ENCODE assay signal across 14 cellular contexts in genomic region chr21:45984584-45985095, GRCh38. TPM values are rescaled to one million over a fixed set of nuclear protein-coding genes. Genes with fewer than 3 reads are reported as not detected.
DNase-seq lines count a peak whose midpoint lies in the region; ATAC-seq and TF ChIP-seq lines count a peak whose summit lies in the region.
"Had no signal": no experiment of that assay in that cellular context is flagged by ENCODE, and none has a peak within 500 bp of the region (broad histone marks: within the 10 kb centered on the region; RNA-seq: fewer than 3 reads in every experiment).

No MANE protein-coding gene starts in this region.

- H3K9me1 ChIP-seq in IMR-90 (ENCODE audit: insufficient read depth, low read length), result peaks cover 9% of the 10 kb centered on the region

- H2BK5ac ChIP-seq in IMR-90 (ENCODE audit: low read depth, low read length, poor library complexity, severe bottlenecking), result peak overlapping the region; percentile 65

- CTCF ChIA-PET in AG04450 (lab: Charles Lee), result no interaction called here
- CTCF ChIA-PET in IMR-90 (lab: Yijun Ruan, JAX), result no interaction called here
- CTCF ChIA-PET in OCI-LY7 (lab: Charles Lee; ENCODE audit: unreplicated experiment), result no interaction called here

- no peak for ATAC-seq in IMR-90 (ENCODE audit: low read depth)
- no peak for ATAC-seq in HG03196 (IDR thresholded peaks at IDR 0.05; ENCODE audit: unreplicated experiment)
- no peak for ATAC-seq in GM19023 (IDR thresholded peaks at IDR 0.05; ENCODE audit: unreplicated experiment)
- ATAC-seq in HG03521 (IDR thresholded peaks at IDR 0.05; ENCODE audit: unreplicated experiment), result no peak

- H3K36me3 ChIP-seq in IMR-90 (ENCODE audit: control insufficient read depth, insufficient read depth, low read length), result peaks cover 62% of the 10 kb centered on the region
- H3K36me3 ChIP-seq in esophagus muscularis mucosa, result peaks cover 32 to 55% (median 54%) of the 10 kb centered on the region in 4 donors
- peaks cover 4 to 6% of the 10 kb centered on the region in 2 donors for H3K36me3 ChIP-seq in prostate gland
- H3K36me3 ChIP-seq in OCI-LY7 (ENCODE audit: insufficient read depth, low read length), result no peaks in the 10 kb centered on the region
- H3K36me3 ChIP-seq: BLaER1 treated with 17β-estradiol and CSF1 and Interleukin-3, amounts not matched to agents 10 nM and 100 nM had no signal

- peak overlapping the region in 1 of 2 experiments; percentile 25; a peak in 1 of 4 replicates for H4K8ac ChIP-seq in IMR-90 (ENCODE audit: low read depth in 2 of 2, low read length in 2 of 2)

- DNase-seq in AG04450 (ENCODE audit: low read depth, low spot score) (no peak), IMR-90 (no peak), esophagus muscularis mucosa (ENCODE audit: extremely low spot score) (no peak), prostate gland (ENCODE audit: low spot score) (no peak), OCI-LY7 (ENCODE audit: low spot score) (no peak)
- DNase-seq: activated CD4-positive, alpha-beta T cell treated with anti-CD3 and anti-CD28 coated beads, Interleukin-2, amount 50 U/mL, for 4 hours; NCI-H1436; NCI-H524 treated with DMSO at 0.1 percent for 48 hours; stimulated activated CD4-positive, alpha-beta T cell treated with anti-CD3 and anti-CD28 coated beads, Interleukin-12 subunit alpha, Interleukin-12 subunit beta, amount 100 ng/mL, for 4 hours had no signal

- H3K27ac ChIP-seq in AG04450 (ENCODE audit: low read depth, low read length) (no peak overlapping the region), IMR-90 (ENCODE audit: insufficient read depth, low read length) (peak overlapping the region; percentile 30; the same call in 1 of the 2 replicates), esophagus muscularis mucosa (replicated peaks in 1 of 4) (peak overlapping the region; percentile 96 to 99 (median 97)), prostate gland (peak overlapping the region; percentile 77 to 79), OCI-LY7 (ENCODE audit: low read depth, low read length, poor library complexity, severe bottlenecking) (no peak overlapping the region)
- H3K27ac ChIP-seq: BLaER1 treated with 17β-estradiol and CSF1 and Interleukin-3, amounts not matched to agents 10 nM and 100 nM; RWPE1 had no signal

- no peak overlapping the region for H2BK15ac ChIP-seq in IMR-90 (ENCODE audit: low read depth, low read length)

- H3K4me1 ChIP-seq in IMR-90 (ENCODE audit: control insufficient read depth, insufficient read depth, low read length) (peaks cover 23% of the 10 kb centered on the region), esophagus muscularis mucosa (peaks cover 30 to 79% (median 75%) of the 10 kb centered on the region in 4 donors), prostate gland (replicated peaks) (no peaks in the 10 kb centered on the region), OCI-LY7 (ENCODE audit: insufficient read depth, low read length, poor library complexity, severe bottlenecking) (no peaks in the 10 kb centered on the region)

- H3K4ac ChIP-seq in IMR-90 (ENCODE audit: low read depth, low read length), result peak overlapping the region; percentile 72; the same call in 1 of the 2 replicates

- H3K79me2 ChIP-seq in OCI-LY7 (ENCODE audit: insufficient read depth, low read depth, low read length), result no peaks in the 10 kb centered on the region

- BruUV-seq in IMR-90 (replicated peaks; lab: Mats Ljungman, UMichigan) (TSS peak; percentile 10), OCI-LY7 (replicated peaks; lab: Mats Ljungman, UMichigan) (no TSS peak)

- no peak overlapping the region for H2AK5ac ChIP-seq in IMR-90 (ENCODE audit: low read depth, low read length)

- H3K27me3 ChIP-seq in AG04450 (ENCODE audit: control insufficient read depth, insufficient read depth, low read length) (no peaks in the 10 kb centered on the region), IMR-90 (ENCODE audit: control insufficient read depth, insufficient read depth, low read length) (no peaks in the 10 kb centered on the region), esophagus muscularis mucosa (no peaks in the 10 kb centered on the region), prostate gland (replicated peaks; ENCODE audit: insufficient read depth) (no peaks in the 10 kb centered on the region)

- no peak overlapping the region for H4K5ac ChIP-seq in IMR-90 (ENCODE audit: low read depth, low read length)

- H3K14ac ChIP-seq in IMR-90 (replicated peaks; ENCODE audit: low read depth, low read length), result peak overlapping the region; percentile 95

- H3K4me2 ChIP-seq in IMR-90 (ENCODE audit: low read depth, low read length), result peak overlapping the region; percentile 91
- no peak overlapping the region for H3K4me2 ChIP-seq in OCI-LY7 (ENCODE audit: low read length)

- H3K79me1 ChIP-seq in IMR-90 (ENCODE audit: low read depth in 1 of 2, low read length in 2 of 2), result peaks cover 11 to 68% of the 10 kb centered on the region in 2 experiments; a peak in 3 of 4 replicates

- H3K9me2 ChIP-seq in OCI-LY7 (ENCODE audit: insufficient read depth, low read length), result no peaks in the 10 kb centered on the region

- no peak overlapping the region for H4K91ac ChIP-seq in IMR-90 (ENCODE audit: insufficient read depth, low read depth, low read length)

- H3K23ac ChIP-seq in IMR-90 (ENCODE audit: low read depth, low read length), result peak overlapping the region; percentile 89

- no peak overlapping the region; the same call in none of the 2 replicates for H3K18ac ChIP-seq in IMR-90 (ENCODE audit: low read depth, low read length)

- intact Hi-C loops in IMR-90 (cut with micrococcal nuclease) (no loop called here), esophagus muscularis mucosa (cut with DNase I) (loop anchor here (5.0 kb wide), 1 partner anchor 43 kb away; no protein-coding TSS in a partner anchor), prostate gland (cut with DNase I) (loop anchor here (5.0 kb wide), 1 partner anchor 73 kb away; no protein-coding TSS in a partner anchor), OCI-LY7 (cut with micrococcal nuclease; ENCODE audit: unreplicated experiment) (no loop called here)

- peak overlapping the region; percentile 68 for H3K9ac ChIP-seq in IMR-90 (ENCODE audit: low read depth, low read length)
- H3K9ac ChIP-seq: BLaER1 treated with 17β-estradiol and CSF1 and Interleukin-3, amounts not matched to agents 10 nM and 100 nM had no signal

- peaks cover 17% of the 10 kb centered on the region; the same call in 1 of the 2 replicates for H3K9me3 ChIP-seq in AG04450 (ENCODE audit: control insufficient read depth, insufficient read depth, low read length)
- no peaks in the 10 kb centered on the region for H3K9me3 ChIP-seq in IMR-90 (ENCODE audit: control insufficient read depth, insufficient read depth, low read length)
- no peaks in the 10 kb centered on the region for H3K9me3 ChIP-seq in esophagus muscularis mucosa
- H3K9me3 ChIP-seq in prostate gland, result no peaks in the 10 kb centered on the region
- no peaks in the 10 kb centered on the region for H3K9me3 ChIP-seq in OCI-LY7 (ENCODE audit: low read length)
- H3K9me3 ChIP-seq: BLaER1 treated with 17β-estradiol and CSF1 and Interleukin-3, amounts not matched to agents 10 nM and 100 nM had no signal

- no peak for TF ChIP-seq RAD21 in IMR-90 (IDR thresholded peaks at IDR 0.05; ENCODE audit: low read length)

- TF ChIP-seq CTCF in AG04450 (IDR thresholded peaks at IDR 0.05; ENCODE audit: low read depth, low read length) (no peak), IMR-90 (conservative IDR thresholded peaks at IDR 0.05; ENCODE audit: low read depth, low read length) (no peak), esophagus muscularis mucosa (IDR thresholded peaks at IDR 0.05) (no peak), prostate gland (IDR thresholded peaks at IDR 0.05) (no peak), OCI-LY7 (conservative IDR thresholded peaks at IDR 0.05; ENCODE audit: low read length) (no peak)

- no peak for TF ChIP-seq EP300 in esophagus muscularis mucosa (IDR thresholded peaks at IDR 0.05)

- H4K20me1 ChIP-seq in IMR-90 (ENCODE audit: insufficient read depth, low read length) (peaks cover 73% of the 10 kb centered on the region), OCI-LY7 (ENCODE audit: insufficient read depth, low read length) (no peaks in the 10 kb centered on the region)

- peak overlapping the region; percentile 98 for H3K4me3 ChIP-seq in AG04450 (ENCODE audit: low read depth, low read length)
- H3K4me3 ChIP-seq in IMR-90 (ENCODE audit: insufficient read depth, low read depth, low read length), result peak overlapping the region; percentile 95; the same call in 1 of the 2 replicates
- peak overlapping the region; percentile 70 to 88 (median 78) for H3K4me3 ChIP-seq in esophagus muscularis mucosa
- no peak overlapping the region for H3K4me3 ChIP-seq in prostate gland
- H3K4me3 ChIP-seq in OCI-LY7 (ENCODE audit: low read depth, low read length, poor library complexity, severe bottlenecking), result no peak overlapping the region
- H3K4me3 ChIP-seq: BLaER1 treated with 17β-estradiol and CSF1 and Interleukin-3, amounts not matched to agents 10 nM and 100 nM had no signal

- no peak overlapping the region for H2BK20ac ChIP-seq in IMR-90 (ENCODE audit: low read depth, low read length)

- peak overlapping the region; percentile 56 for H2AFZ ChIP-seq in IMR-90 (replicated peaks; ENCODE audit: low read length, poor library complexity)
- H2AFZ ChIP-seq in OCI-LY7 (ENCODE audit: low read length), result no peak overlapping the region

- H3K56ac ChIP-seq in IMR-90 (ENCODE audit: extremely low read depth, insufficient read depth, low read length), result peak overlapping the region; percentile 1; the same call in 1 of the 2 replicates

- dilution Hi-C loops in IMR-90 (cut with HindIII; ENCODE audit: low sequenced_read_pairs, unreplicated experiment), result no loop called here

- no peak overlapping the region for H2BK120ac ChIP-seq in IMR-90 (ENCODE audit: low read depth, low read length)

- POLR2A ChIA-PET in AG04450 (lab: Yijun Ruan, JAX) (interaction anchor here (1.0 kb wide), 1 partner anchor 115 kb away, joined by 10 read pairs; no protein-coding TSS in a partner anchor), IMR-90 (lab: Charles Lee; ENCODE audit: unreplicated experiment) (no interaction called here), OCI-LY7 (lab: Charles Lee) (no interaction called here)

- in situ Hi-C loops in IMR-90 (cut with MboI; ENCODE audit: low sequenced_read_pairs), result no loop called here

- H2AK9ac ChIP-seq in IMR-90 (replicated peaks; ENCODE audit: low read depth, low read length, poor library complexity), result peak overlapping the region; percentile 74

- WGBS in IMR-90 (ENCODE audit: extremely low coverage in 2 of 2, insufficient read length in 1 of 2), 2 experiments, result 97% methylated on average over 3 of the region's 3 CpGs; no CpG with 5 or more reads in 1 of the 2 experiments
- 63% methylated on average over 3 of the region's 3 CpGs for WGBS in esophagus muscularis mucosa
- 88% methylated on average over 3 of the region's 3 CpGs for WGBS in prostate gland

- TF ChIP-seq POLR2A in IMR-90 (IDR thresholded peaks at IDR 0.05; ENCODE audit: low read depth, low read length) (no peak), esophagus muscularis mucosa (IDR thresholded peaks at IDR 0.05; ENCODE audit: low read depth) (no peak), prostate gland (IDR thresholded peaks at IDR 0.05) (no peak)

RNA-seq across cellular contexts. Expression of gene COL6A1, which starts 3.1 kb away (rescaled TPM):
- 493 and 591 TPM in 2 replicates for polyA plus RNA-seq in AG04450 (2011; rRNA removed)
- polyA minus RNA-seq in AG04450 (2011; rRNA and poly(A)+ RNA removed), result 196 and 210 TPM in 2 replicates
- total RNA-seq in IMR-90 (2012; rRNA removed), result 173 and 186 TPM in 2 replicates
- 1,556 and 1,578 TPM in 2 replicates for polyA plus RNA-seq in IMR-90 (2012; rRNA removed)
- 1,992 and 3,331 TPM in 2 replicates for polyA plus RNA-seq in IMR-90 (2012; cell fraction: cytosol; rRNA removed)
- polyA plus RNA-seq in IMR-90 (2012; cell fraction: nucleus; rRNA removed; ENCODE audit: low replicate concordance), result 5,237 and 11,886 TPM in 2 replicates
- total RNA-seq in esophagus muscularis mucosa, result 1,000 to 10,000 TPM in 2 of 4 donors, 100 to 1,000 TPM in 2; 646 to 1,432 (median 1,078) TPM
- total RNA-seq in prostate gland, result 100 to 1,000 TPM; 163 to 265 TPM
- total RNA-seq in OCI-LY7 (2014; rRNA removed; shearing (Covaris generic)), result not detected in 2 replicates
- total RNA-seq in OCI-LY7 (2022), result not detected in 2 replicates

Comparison
In these comparisons a context has a peak if more than half of its experiments do, and no peak if none do; other contexts are left out.
1. H3K27ac ChIP-seq: peak in IMR-90 (single experiment), esophagus muscularis mucosa (4 of 4) and prostate gland (2 of 2); none in AG04450 (single experiment) and OCI-LY7 (single experiment).
2. H3K4me3 ChIP-seq: peak in AG04450 (single experiment), IMR-90 (single experiment) and esophagus muscularis mucosa (4 of 4); none in prostate gland (0 of 2) and OCI-LY7 (single experiment).
3. RNA of gene COL6A1, which starts 3.1 kb away (total RNA-seq): 646 to 1,432 TPM in esophagus muscularis mucosa, 163 to 265 TPM in prostate gland and 173 to 186 TPM in IMR-90; not detected in OCI-LY7; every median in the first group is over 100 times any median in the second.
4. intact Hi-C loops: an anchor here in esophagus muscularis mucosa (5.0 kb wide) and prostate gland (5.0 kb wide); none called in IMR-90 and OCI-LY7.